In genomic region chr4:176123710-176124407, GRCh38 we compare ENCODE assay signal across 8 cellular contexts. TPM values are rescaled to one million over a fixed set of nuclear protein-coding genes. Genes with fewer than 3 reads are reported as not detected.
DNase-seq lines count a peak whose midpoint lies in the region; ATAC-seq and TF ChIP-seq lines count a peak whose summit lies in the region.

No MANE protein-coding gene starts in this region.

- no peak overlapping the region for H3K27ac ChIP-seq in SJCRH30
- no peak overlapping the region for H3K27ac ChIP-seq in testis
- H3K27ac ChIP-seq in CD8-positive, alpha-beta T cell (ENCODE audit: low read depth, low read length): no peak overlapping the region

- H3K9me3 ChIP-seq in SJCRH30 (replicated peaks) (no peaks in the 10 kb centered on the region), testis (no peaks in the 10 kb centered on the region)
- H3K9me3 ChIP-seq in CD8-positive, alpha-beta T cell (ENCODE audit: low read length): no peaks in the 10 kb centered on the region

- intact Hi-C loops in testis (cut with DNase I; ENCODE audit: low total_unique reads): no loop called here
- intact Hi-C loops in CD8-positive, alpha-beta T cell (cut with DNase I, micrococcal nuclease): no loop called here

- no peaks in the 10 kb centered on the region for H3K36me3 Mint-ChIP-seq in CD8-positive, alpha-beta T cell

- DNase-seq in DMS53 (lab: John Stamatoyannopoulos, UW) (peak; percentile 54), DMS53 treated with DMSO at 0.1 percent for 48 hours (lab: John Stamatoyannopoulos, UW; ENCODE audit: unreplicated experiment) (no peak), SJCRH30 (peak; percentile 4 to 31), glomerular visceral epithelial cell (ENCODE audit: extremely low spot score) (peak; percentile 4), testis (peak; percentile 30)
- DNase-seq in CD8-positive, alpha-beta T cell: no peak

- no peaks in the 10 kb centered on the region for H3K36me3 ChIP-seq in SJCRH30
- no peaks in the 10 kb centered on the region for H3K36me3 ChIP-seq in testis (ENCODE audit: low read depth, missing control alignments)
- H3K36me3 ChIP-seq in CD8-positive, alpha-beta T cell (ENCODE audit: insufficient read depth, low read length): no peaks in the 10 kb centered on the region

- no peaks in the 10 kb centered on the region for H3K9me3 Mint-ChIP-seq in CD8-positive, alpha-beta T cell

- TF ChIP-seq CTCF in testis (IDR thresholded peaks at IDR 0.05): peak in 2 of 3 experiments; percentile 12 to 53
- no peak for TF ChIP-seq CTCF in CD8-positive, alpha-beta T cell (IDR thresholded peaks at IDR 0.05)

- no peak for TF ChIP-seq POLR2A in testis (IDR thresholded peaks at IDR 0.05)

- H3K27me3 Mint-ChIP-seq in CD8-positive, alpha-beta T cell (ENCODE audit: low read depth): peaks cover 4% of the 10 kb centered on the region

- no peaks in the 10 kb centered on the region for H3K27me3 ChIP-seq in SJCRH30
- H3K27me3 ChIP-seq in testis: no peaks in the 10 kb centered on the region
- no peaks in the 10 kb centered on the region for H3K27me3 ChIP-seq in CD8-positive, alpha-beta T cell (ENCODE audit: insufficient read depth, low read length)

- H3K4me3 Mint-ChIP-seq in CD8-positive, alpha-beta T cell: no peak overlapping the region

- 70 to 71% methylated on average over 4 of the region's 4 CpGs for WGBS in testis, 2 donors

- H3K4me1 Mint-ChIP-seq in CD8-positive, alpha-beta T cell (ENCODE audit: low read depth): no peaks in the 10 kb centered on the region

- H3K4me3 ChIP-seq in SJCRH30: no peak overlapping the region
- no peak overlapping the region for H3K4me3 ChIP-seq in testis
- no peak overlapping the region for H3K4me3 ChIP-seq in CD8-positive, alpha-beta T cell (ENCODE audit: low read depth, low read length)

- H3K27ac Mint-ChIP-seq in CD8-positive, alpha-beta T cell: no peak overlapping the region

- no peaks in the 10 kb centered on the region for H3K4me1 ChIP-seq in SJCRH30
- H3K4me1 ChIP-seq in testis: peaks cover 9% of the 10 kb centered on the region
- H3K4me1 ChIP-seq in CD8-positive, alpha-beta T cell (ENCODE audit: insufficient read depth, low read length): no peaks in the 10 kb centered on the region

- peak; percentile 99 for ATAC-seq in GM19328 (IDR thresholded peaks at IDR 0.05; ENCODE audit: unreplicated experiment)
- ATAC-seq in HG03108 (IDR thresholded peaks at IDR 0.05; ENCODE audit: unreplicated experiment): peak; percentile 100
- ATAC-seq in CD8-positive, alpha-beta T cell: no peak

- CTCF ChIA-PET in CD8-positive, alpha-beta T cell (lab: Charles Lee): no interaction called here

- POLR2A ChIA-PET in CD8-positive, alpha-beta T cell (lab: Charles Lee): no interaction called here

RNA-seq across cellular contexts. Expression of gene WDR17, which starts 58.2 kb away (rescaled TPM):
- total RNA-seq in SJCRH30 (2014; rRNA removed; shearing (Covaris generic)): 1.6 TPM in 2 replicates
- 10 to 100 TPM in 1 of 2 donors, 1 to 10 TPM in 1; 9.3 to 10.2 TPM for total RNA-seq in testis
- 4.8 TPM for polyA plus RNA-seq in testis (ENCODE audit: insufficient read depth, low read depth, low replicate concordance)
- under 1 TPM in 1 of 2 experiments, not detected in 1; 0.28 TPM for total RNA-seq in CD8-positive, alpha-beta T cell

Comparison
In these comparisons a context has a peak if more than half of its experiments do, and no peak if none do; other contexts are left out.
1. DNase-seq: peak in DMS53 (single experiment), SJCRH30 (2 of 2), glomerular visceral epithelial cell (single experiment) and testis (single experiment); none in DMS53 treated with DMSO at 0.1 percent for 48 hours (single experiment) and CD8-positive, alpha-beta T cell (0 of 7).